Comparison of ENCODE assay signal across 1 cellular context in genomic region chr9:21443849-21444625, GRCh38.
TF ChIP-seq lines count a peak whose summit lies in the region.

No MANE protein-coding gene starts in this region.

TF ChIP-seq in GM12878, 131 proteins besides CTCF, POLR2A, EP300 and RAD21 (continued from another document and continues in another):
- TF ChIP-seq CUX1 (IDR thresholded peaks at IDR 0.05; ENCODE audit: insufficient replicate concordance, low read depth, low read length) = no peak
- no peak for TF ChIP-seq ATF3 (IDR thresholded peaks at IDR 0.05; ENCODE audit: borderline replicate concordance, extremely low read depth, low read depth, low read length)
- no peak for TF ChIP-seq SUZ12 (IDR thresholded peaks at IDR 0.05; ENCODE audit: unreplicated experiment)
- no peak for TF ChIP-seq ZNF592 (IDR thresholded peaks at IDR 0.05)
- TF ChIP-seq RFX5 (IDR thresholded peaks at IDR 0.05; ENCODE audit: low read depth, low read length) = no peak
- no peak for TF ChIP-seq MEF2B (IDR thresholded peaks at IDR 0.05; ENCODE audit: partially characterized antibody, poor library complexity, severe bottlenecking)
- peak; percentile 78 to 81 for TF ChIP-seq IKZF2 (IDR thresholded peaks at IDR 0.05)
- TF ChIP-seq TAF1 (IDR thresholded peaks at IDR 0.05; ENCODE audit: borderline replicate concordance, low read depth, low read length) = no peak
- no peak for TF ChIP-seq RB1 (IDR thresholded peaks at IDR 0.05; ENCODE audit: borderline replicate concordance)
- peak; percentile 36; the same call in 1 of the 2 replicates for TF ChIP-seq NFIC (IDR thresholded peaks at IDR 0.05; ENCODE audit: low read depth, low read length)
- no peak for TF ChIP-seq CBX3 (IDR thresholded peaks at IDR 0.05; ENCODE audit: borderline replicate concordance, low read depth)
- TF ChIP-seq KAT2A (conservative IDR thresholded peaks at IDR 0.05; ENCODE audit: control insufficient read depth, low read depth, low read length) = no peak
- TF ChIP-seq TBL1XR1 (IDR thresholded peaks at IDR 0.05; ENCODE audit: low read depth, low read length) = no peak
- no peak for TF ChIP-seq HDAC6 (IDR thresholded peaks at IDR 0.05; ENCODE audit: unreplicated experiment)
- no peak for TF ChIP-seq SMAD5 (IDR thresholded peaks at IDR 0.05; ENCODE audit: low read depth)
- TF ChIP-seq ETV6 (conservative IDR thresholded peaks at IDR 0.05 in 1 of 2, IDR thresholded peaks at IDR 0.05 in 1 of 2; ENCODE audit: borderline replicate concordance in 1 of 2, low read depth in 1 of 2) = no peak
- TF ChIP-seq FOXK2 (IDR thresholded peaks at IDR 0.05) = no peak
- TF ChIP-seq CEBPZ (IDR thresholded peaks at IDR 0.05; ENCODE audit: low read depth, low read length) = no peak
- TF ChIP-seq SIX5 (IDR thresholded peaks at IDR 0.05; ENCODE audit: low read depth, low read length, severe bottlenecking) = no peak
- TF ChIP-seq KDM1A (IDR thresholded peaks at IDR 0.05; ENCODE audit: borderline replicate concordance) = no peak
- no peak for TF ChIP-seq DPF2 (IDR thresholded peaks at IDR 0.05)
- TF ChIP-seq BCLAF1 (IDR thresholded peaks at IDR 0.05) = no peak
- peak; percentile 80 for TF ChIP-seq RUNX3 (IDR thresholded peaks at IDR 0.05; ENCODE audit: low read length)
- no peak for TF ChIP-seq E2F8 (IDR thresholded peaks at IDR 0.05; ENCODE audit: low read depth, partially characterized antibody)
- no peak for TF ChIP-seq BCL3 (IDR thresholded peaks at IDR 0.05; ENCODE audit: borderline replicate concordance, insufficient read depth, low read depth, low read length, poor library complexity, severe bottlenecking)
- TF ChIP-seq SPI1 (IDR thresholded peaks at IDR 0.05; ENCODE audit: borderline replicate concordance, insufficient read depth, low read depth, low read length) = peak; percentile 61
- no peak for TF ChIP-seq CHD4 (IDR thresholded peaks at IDR 0.05)
- TF ChIP-seq ZNF217 (IDR thresholded peaks at IDR 0.05) = no peak
- TF ChIP-seq NR2F1 (conservative IDR thresholded peaks at IDR 0.05) = no peak
- no peak for TF ChIP-seq MAX (IDR thresholded peaks at IDR 0.05; ENCODE audit: low read depth, low read length)
- TF ChIP-seq FOXM1 (IDR thresholded peaks at IDR 0.05; ENCODE audit: low read depth, low read length) = no peak
- TF ChIP-seq IRF5 (IDR thresholded peaks at IDR 0.05; ENCODE audit: borderline replicate concordance) = no peak
- no peak for TF ChIP-seq EGR1 (IDR thresholded peaks at IDR 0.05; ENCODE audit: borderline replicate concordance in 1 of 2, low read depth in 2 of 2, low read length in 2 of 2)
- TF ChIP-seq MXI1 (IDR thresholded peaks at IDR 0.05; ENCODE audit: low read depth, low read length) = no peak
- TF ChIP-seq MYC (IDR thresholded peaks at IDR 0.05; ENCODE audit: insufficient read depth, insufficient read length, insufficient replicate concordance, low read length, severe bottlenecking) = no peak
- TF ChIP-seq YBX1 (IDR thresholded peaks at IDR 0.05) = no peak
